Comparison of ENCODE assay signal across 17 cellular contexts in the genomic region with DNA sequence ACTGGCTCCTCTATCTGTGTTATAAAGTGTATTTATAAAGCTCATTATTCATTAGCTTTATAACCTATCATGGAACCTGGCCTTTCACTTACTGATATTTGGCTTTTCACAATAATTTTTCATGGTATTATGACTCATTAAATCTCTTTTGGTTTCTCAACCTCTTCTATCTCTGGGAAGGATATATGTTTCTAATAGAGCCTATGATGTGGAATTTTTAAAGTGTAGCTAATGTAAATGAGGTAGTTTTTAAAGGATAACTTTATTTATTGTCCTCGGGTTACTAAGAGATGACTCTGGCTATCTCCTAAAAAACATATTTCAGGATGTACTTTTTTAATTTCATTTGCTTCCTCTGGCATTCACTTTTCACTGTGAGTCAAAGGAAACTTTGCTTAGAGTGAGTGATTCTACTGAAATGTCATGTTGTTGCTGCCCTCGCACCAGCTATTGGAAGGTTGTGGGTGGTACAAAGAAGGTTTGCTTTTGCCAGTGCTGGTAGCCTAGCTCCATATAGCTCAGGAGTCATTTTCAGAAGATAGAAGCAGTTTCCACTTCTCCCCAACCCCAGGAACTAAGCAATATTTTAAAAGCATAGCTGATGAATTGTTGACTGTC.
DNase-seq lines count a peak whose midpoint lies in the region.
"Had no signal": no experiment of that assay in that cellular context is flagged by ENCODE, and none has a peak within 500 bp of the region (broad histone marks: within the 10 kb centered on the region; RNA-seq: fewer than 3 reads in every experiment).

No MANE protein-coding gene starts in this region.

- peaks cover 26% of the 10 kb centered on the region for H3K4me1 ChIP-seq in adipocyte (ENCODE audit: control insufficient read depth, insufficient read depth, low read length)
- H3K4me1 ChIP-seq: Caco-2, HAP-1 had no signal

- no peaks in the 10 kb centered on the region for H3K27me3 ChIP-seq in adipocyte (replicated peaks; ENCODE audit: control insufficient read depth, insufficient read depth, low read length)

- DNase-seq in HCEC 1CT (peak; percentile 7), adipocyte (ENCODE audit: low read depth) (no peak), dermis microvascular lymphatic vessel endothelial cell (ENCODE audit: low read depth in 2 of 2) (peak; percentile 55 to 69), putamen (ENCODE audit: low spot score) (peak; percentile 58), NCI-H2029 (lab: John Stamatoyannopoulos, UW) (no peak), Ammon's horn (ENCODE audit: low spot score) (no peak)
- no peak for DNase-seq in stimulated activated CD8-positive, alpha-beta memory T cell treated with anti-CD3 and anti-CD28 coated beads, Interleukin-4, amount 100 ng/mL, for 48 hours
- DNase-seq: ACHN; Caco-2; CD4-positive, alpha-beta T cell; DMS153; DMS79 treated with DMSO at 0.1 percent for 48 hours; GF-D8; IMR-90 had no signal

- no peaks in the 10 kb centered on the region for H3K36me3 ChIP-seq in adipocyte (ENCODE audit: control insufficient read depth, insufficient read depth, low read length, severe bottlenecking)
- H3K36me3 ChIP-seq: HAP-1 had no signal

- no peaks in the 10 kb centered on the region for H3K9me3 ChIP-seq in adipocyte (ENCODE audit: control insufficient read depth, low read length)
- H3K9me3 ChIP-seq: Caco-2, HAP-1 had no signal

- H3K4me3 ChIP-seq in adipocyte (ENCODE audit: low read length), result peak overlapping the region; percentile 10
- H3K4me3 ChIP-seq: GM12878, HAP-1, K562 had no signal

- no peak overlapping the region for H3K9ac ChIP-seq in adipocyte (ENCODE audit: low read length)

Comparison
In these comparisons a context has a peak if more than half of its experiments do, and no peak if none do; other contexts are left out.
1. DNase-seq: peak in HCEC 1CT (single experiment), dermis microvascular lymphatic vessel endothelial cell (2 of 2) and putamen (single experiment); none in adipocyte (single experiment), NCI-H2029 (single experiment), Ammon's horn (single experiment) and stimulated activated CD8-positive, alpha-beta memory T cell treated with anti-CD3 and anti-CD28 coated beads, Interleukin-4, amount 100 ng/mL, for 48 hours (single experiment).